In the genomic region with DNA sequence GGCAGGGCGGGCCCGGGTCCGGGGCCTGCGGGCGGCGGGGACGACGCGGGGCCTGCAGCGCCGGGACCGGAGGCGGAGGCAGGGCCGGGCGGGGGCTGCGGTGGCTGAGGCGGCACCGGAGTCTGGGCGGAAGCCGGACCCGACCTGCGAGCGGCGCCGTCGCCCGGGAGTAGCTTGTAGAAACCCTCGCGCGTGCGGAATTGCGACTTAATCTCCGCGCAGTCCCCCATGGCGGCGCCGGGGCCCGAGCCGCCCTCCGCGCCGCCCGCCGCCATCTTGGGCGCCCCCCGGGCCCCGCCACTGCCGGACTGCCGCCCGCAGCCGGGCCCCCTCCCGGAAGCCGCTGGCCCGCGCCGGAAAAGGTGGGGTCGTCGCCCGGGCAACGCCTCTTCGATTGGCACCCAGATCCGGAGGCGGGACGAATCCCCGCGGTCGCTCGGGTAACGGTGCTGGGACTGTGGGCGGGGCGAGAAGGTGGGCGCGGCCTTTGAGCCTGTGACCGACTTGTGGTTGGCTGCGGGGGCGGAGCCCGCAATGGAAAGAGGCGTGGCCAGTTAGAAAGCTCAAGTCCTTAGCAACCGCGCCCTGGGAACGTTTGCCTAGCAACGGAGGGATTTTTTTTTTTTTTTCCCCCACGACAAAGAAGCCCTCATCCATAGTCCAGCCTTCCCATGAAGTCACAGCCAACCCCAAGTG, we compare ENCODE assay signal across 8 cellular contexts. TPM values are rescaled to one million over a fixed set of nuclear protein-coding genes. Genes with fewer than 3 reads are reported as not detected.
A peak's percentile ranks its signal among the peaks of the same experiment; 100 is the strongest.
DNase-seq lines count a peak whose midpoint lies in the region; ATAC-seq and TF ChIP-seq lines count a peak whose summit lies in the region.

A gene with protein sequence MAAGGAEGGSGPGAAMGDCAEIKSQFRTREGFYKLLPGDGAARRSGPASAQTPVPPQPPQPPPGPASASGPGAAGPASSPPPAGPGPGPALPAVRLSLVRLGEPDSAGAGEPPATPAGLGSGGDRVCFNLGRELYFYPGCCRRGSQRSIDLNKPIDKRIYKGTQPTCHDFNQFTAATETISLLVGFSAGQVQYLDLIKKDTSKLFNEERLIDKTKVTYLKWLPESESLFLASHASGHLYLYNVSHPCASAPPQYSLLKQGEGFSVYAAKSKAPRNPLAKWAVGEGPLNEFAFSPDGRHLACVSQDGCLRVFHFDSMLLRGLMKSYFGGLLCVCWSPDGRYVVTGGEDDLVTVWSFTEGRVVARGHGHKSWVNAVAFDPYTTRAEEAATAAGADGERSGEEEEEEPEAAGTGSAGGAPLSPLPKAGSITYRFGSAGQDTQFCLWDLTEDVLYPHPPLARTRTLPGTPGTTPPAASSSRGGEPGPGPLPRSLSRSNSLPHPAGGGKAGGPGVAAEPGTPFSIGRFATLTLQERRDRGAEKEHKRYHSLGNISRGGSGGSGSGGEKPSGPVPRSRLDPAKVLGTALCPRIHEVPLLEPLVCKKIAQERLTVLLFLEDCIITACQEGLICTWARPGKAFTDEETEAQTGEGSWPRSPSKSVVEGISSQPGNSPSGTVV (minus strand): TSS at position 364 of the 696 bp plus-strand sequence. CDS start 89 bp downstream, at position 275.

- TF ChIP-seq CTCF in RWPE2 (IDR thresholded peaks at IDR 0.05; ENCODE audit: poor library complexity, severe bottlenecking), result no peak
- TF ChIP-seq CTCF in fibroblast of the aortic adventitia (IDR thresholded peaks at IDR 0.05; ENCODE audit: insufficient read depth, low read length), result no peak
- no peak for TF ChIP-seq CTCF in nephron progenitor cell (IDR thresholded peaks at IDR 0.05)

- no peaks in the 10 kb centered on the region for H3K9me3 Mint-ChIP-seq in nephron progenitor cell
- H3K9me3 Mint-ChIP-seq in stimulated activated naive CD8-positive, alpha-beta T cell treated with anti-CD3 and anti-CD28 coated beads, Interleukin-15, amount 100 ng/mL, for 72 hours, result no peaks in the 10 kb centered on the region

- peak within 1 kb of the TSS; percentile 98 for H3K4me3 Mint-ChIP-seq in nephron progenitor cell
- peak within 1 kb of the TSS; percentile 90 to 99 for H3K4me3 Mint-ChIP-seq in stimulated activated naive CD8-positive, alpha-beta T cell treated with anti-CD3 and anti-CD28 coated beads, Interleukin-15, amount 100 ng/mL, for 72 hours

- H3K36me3 ChIP-seq in RWPE2 (ENCODE audit: low read depth), result peaks cover 27% of the 10 kb centered on the region

- peaks cover 3% of the 10 kb centered on the region for H3K4me1 ChIP-seq in RWPE2 (ENCODE audit: insufficient read depth, poor library complexity, severe bottlenecking)

- H3K4me3 ChIP-seq in RWPE2 (ENCODE audit: severe bottlenecking) (peak within 1 kb of the TSS; percentile 93), fibroblast of the aortic adventitia (ENCODE audit: low read depth, low read length) (peak within 1 kb of the TSS; percentile 93)

- H3K27ac Mint-ChIP-seq in nephron progenitor cell, result peak within 1 kb of the TSS; percentile 97
- peak within 1 kb of the TSS; percentile 83 to 93 for H3K27ac Mint-ChIP-seq in stimulated activated naive CD8-positive, alpha-beta T cell treated with anti-CD3 and anti-CD28 coated beads, Interleukin-15, amount 100 ng/mL, for 72 hours

- H3K9me3 ChIP-seq in RWPE2 (ENCODE audit: severe bottlenecking), result no peaks in the 10 kb centered on the region

- H3K4me1 Mint-ChIP-seq in nephron progenitor cell, result peaks cover 36% of the 10 kb centered on the region
- H3K4me1 Mint-ChIP-seq in stimulated activated naive CD8-positive, alpha-beta T cell treated with anti-CD3 and anti-CD28 coated beads, Interleukin-15, amount 100 ng/mL, for 72 hours, result peaks cover 33% of the 10 kb centered on the region

- H3K36me3 Mint-ChIP-seq in nephron progenitor cell (ENCODE audit: low read depth), result peaks cover 32% of the 10 kb centered on the region

- DNase-seq in Daoy (ENCODE audit: low read depth) (peak; percentile 100), GOT3 (lab: John Stamatoyannopoulos, UW) (peak; percentile 96), LoVo (ENCODE audit: low spot score) (peak; percentile 99), RWPE2 (ENCODE audit: low spot score) (peak; percentile 99), fibroblast of the aortic adventitia (ENCODE audit: low read depth) (peak; percentile 98), nephron progenitor cell (peak; percentile 100)
- DNase-seq in activated effector memory CD4-positive, alpha-beta T cell treated with Interleukin-2 at 50 U/mL for 16 hours, result peak; percentile 98
- peak; percentile 99 for DNase-seq in stimulated activated naive CD8-positive, alpha-beta T cell treated with anti-CD3 and anti-CD28 coated beads, Interleukin-15, amount 100 ng/mL, for 72 hours

- peak; percentile 94 for ATAC-seq in RWPE2 (ENCODE audit: low read depth)
- ATAC-seq in stimulated activated naive CD8-positive, alpha-beta T cell treated with anti-CD3 and anti-CD28 coated beads, Interleukin-15, amount 100 ng/mL, for 72 hours, result peak; percentile 92

- H3K27me3 Mint-ChIP-seq in nephron progenitor cell (ENCODE audit: low read depth, poor library complexity), result peaks cover 9% of the 10 kb centered on the region
- peaks cover 65% of the 10 kb centered on the region for H3K27me3 Mint-ChIP-seq in stimulated activated naive CD8-positive, alpha-beta T cell treated with anti-CD3 and anti-CD28 coated beads, Interleukin-15, amount 100 ng/mL, for 72 hours

- no peaks in the 10 kb centered on the region for H3K27me3 ChIP-seq in RWPE2 (ENCODE audit: insufficient read depth, poor library complexity, severe bottlenecking)

- H3K27ac ChIP-seq in RWPE2 (ENCODE audit: poor library complexity, severe bottlenecking), result peak within 1 kb of the TSS; percentile 70

RNA-seq across cellular contexts. Expression of the gene that starts here (rescaled TPM):
- 16.7 and 22.1 TPM in 2 replicates for total RNA-seq in Daoy (2014; rRNA removed; shearing (Covaris generic))
- 28.6 and 41.4 TPM in 2 replicates for total RNA-seq in fibroblast of the aortic adventitia (ENCODE audit: low replicate concordance)

Comparison
In these comparisons a context has a peak if more than half of its experiments do, and no peak if none do; other contexts are left out.
1. Peak in every context shown above with its lines: DNase-seq, ATAC-seq, H3K4me3 ChIP-seq and H3K27ac ChIP-seq.